In genomic region chr16:57591086-57591869, GRCh38 we compare ENCODE assay signal across 8 cellular contexts.
A peak's percentile ranks its signal among the peaks of the same experiment; 100 is the strongest.
DNase-seq lines count a peak whose midpoint lies in the region; ATAC-seq lines count a peak whose summit lies in the region.

No MANE protein-coding gene starts in this region.

- ATAC-seq in GM19025 (IDR thresholded peaks at IDR 0.05; ENCODE audit: low read depth, unreplicated experiment) (peak; percentile 60), HG03280 (IDR thresholded peaks at IDR 0.05; ENCODE audit: unreplicated experiment) (peak; percentile 75)

- peak in 12 of 14 donors; percentile 15 to 67 (median 50) for DNase-seq in C1 segment of cervical spinal cord (lab: John Stamatoyannopoulos, UW)
- peak; percentile 9 to 63 for DNase-seq in NCI-H526 (lab: John Stamatoyannopoulos, UW)
- DNase-seq in activated CD4-positive, alpha-beta T cell treated with anti-CD3 and anti-CD28 coated beads, Interleukin-2, amount 50 U/mL, for 24 hours (ENCODE audit: low read depth in 1 of 2, low spot score in 1 of 2), result peak; percentile 52 to 60
- peak; percentile 27 for DNase-seq in effector CD4-positive, alpha-beta T cell
- peak; percentile 87 for DNase-seq in medulla oblongata (ENCODE audit: extremely low spot score)
- DNase-seq in stimulated activated CD8-positive, alpha-beta memory T cell treated with anti-CD3 and anti-CD28 coated beads, Interleukin-4, amount 100 ng/mL, for 24 hours (ENCODE audit: low read depth), result peak; percentile 58

Comparison
In these comparisons a context has a peak if more than half of its experiments do, and no peak if none do; other contexts are left out.
1. Peak in every context shown above with its lines: DNase-seq and ATAC-seq.
2. DNase-seq: peak in every context shown above with its lines; median percentile 87 in medulla oblongata; 58 in stimulated activated CD8-positive, alpha-beta memory T cell treated with anti-CD3 and anti-CD28 coated beads, Interleukin-4, amount 100 ng/mL, for 24 hours; 56 in activated CD4-positive, alpha-beta T cell treated with anti-CD3 and anti-CD28 coated beads, Interleukin-2, amount 50 U/mL, for 24 hours; 50 in C1 segment of cervical spinal cord; 36 in NCI-H526; 27 in effector CD4-positive, alpha-beta T cell.